9 cellular contexts compared by ENCODE assay signal in the genomic region with DNA sequence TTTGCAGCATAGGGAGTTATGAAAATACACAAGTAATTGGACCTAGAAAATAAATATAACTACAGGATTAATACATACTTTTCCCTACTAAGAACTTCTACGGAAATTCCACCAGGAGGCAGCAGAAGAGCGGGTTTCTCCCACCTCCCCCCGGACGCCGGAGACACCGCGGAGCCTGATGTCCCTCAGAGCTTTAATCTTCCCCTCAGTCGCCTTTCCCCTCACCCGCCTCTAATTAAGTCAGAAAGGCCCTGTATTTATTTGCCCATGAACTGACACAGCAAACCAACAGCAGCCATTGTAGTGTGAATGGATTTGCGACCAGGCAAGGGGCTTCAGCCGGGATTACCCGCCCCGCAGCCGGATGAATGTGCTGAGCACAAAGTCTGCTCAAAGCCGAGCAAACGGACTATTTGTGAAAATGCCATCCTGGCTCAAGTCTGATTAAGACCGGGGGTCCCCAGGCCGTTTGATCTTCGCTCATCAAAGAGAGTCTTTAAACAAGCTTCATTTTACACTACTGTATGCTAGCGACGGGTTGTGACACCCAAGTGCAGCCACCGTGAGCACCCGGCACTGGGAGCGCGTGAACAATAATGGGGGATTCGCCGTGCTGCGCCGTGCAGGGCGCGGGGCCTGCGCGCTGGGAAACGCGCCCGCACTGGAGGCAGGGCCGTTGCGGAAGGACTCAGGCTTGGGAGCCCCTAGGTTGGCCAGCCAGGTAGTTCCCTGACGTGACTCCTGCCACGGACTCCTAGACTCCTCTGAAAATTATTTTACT. TPM values are rescaled to one million over a fixed set of nuclear protein-coding genes. Genes with fewer than 3 reads are reported as not detected.
A peak's percentile ranks its signal among the peaks of the same experiment; 100 is the strongest.
DNase-seq lines count a peak whose midpoint lies in the region; ATAC-seq and TF ChIP-seq lines count a peak whose summit lies in the region.
"Had no signal": no experiment of that assay in that cellular context is flagged by ENCODE, and none has a peak within 500 bp of the region (broad histone marks: within the 10 kb centered on the region; RNA-seq: fewer than 3 reads in every experiment).

No MANE protein-coding gene starts in this region.

- TF ChIP-seq CTCF in C4-2B (conservative IDR thresholded peaks at IDR 0.05) (peak; percentile 88), psoas muscle (IDR thresholded peaks at IDR 0.05) (peak; percentile 76)

- DNase-seq in NCI-H510A treated with DMSO at 0.1 percent for 48 hours (lab: John Stamatoyannopoulos, UW): peak; percentile 39
- peak; percentile 89 for DNase-seq in astrocyte of the hippocampus (ENCODE audit: low read depth, low spot score)
- DNase-seq in hypothalamus (lab: John Stamatoyannopoulos, UW): peak in 43 of 51 donors; percentile 6 to 82 (median 51)
- DNase-seq in psoas muscle: peak; percentile 40 to 71
- no peak for DNase-seq in NCI-H774 (lab: John Stamatoyannopoulos, UW)

- no peaks in the 10 kb centered on the region for H3K27me3 ChIP-seq in psoas muscle (ENCODE audit: insufficient read depth in 3 of 3, low read length in 2 of 3)

- H3K36me3 ChIP-seq in psoas muscle (ENCODE audit: insufficient read depth in 1 of 2, low read depth in 1 of 2): no peaks in the 10 kb centered on the region

- intact Hi-C loops in psoas muscle (cut with DNase I): loop anchor here (1.0 to 5.0 kb wide), 2 partner anchors 179 to 181 kb away; no protein-coding TSS in a partner anchor

- peak; percentile 70 for ATAC-seq in GM18861 (IDR thresholded peaks at IDR 0.05; ENCODE audit: unreplicated experiment)
- peak; percentile 68 for ATAC-seq in HG03025 (IDR thresholded peaks at IDR 0.05; ENCODE audit: low FRiP score, unreplicated experiment)
- ATAC-seq in psoas muscle: peak; percentile 80 to 97 (median 88)

- H3K4me3 ChIP-seq in psoas muscle: peak overlapping the region; percentile 67

- no peaks in the 10 kb centered on the region for H3K9me3 ChIP-seq in psoas muscle

- WGBS in psoas muscle, 3 donors: 3 to 5% (median 4%) methylated on average over 40 of the region's 40 CpGs

- peaks cover 4% of the 10 kb centered on the region for H3K4me1 ChIP-seq in psoas muscle

- H3K27ac ChIP-seq in C4-2B (no peak overlapping the region), psoas muscle (no peak overlapping the region)

RNA-seq across cellular contexts. Expression of gene DKK1, which starts 5.6 kb away (rescaled TPM):
- total RNA-seq in psoas muscle: under 1 TPM in 3 of 4 donors, not detected in 1; 0.17 to 0.42 (median 0.24) TPM
- polyA plus RNA-seq in psoas muscle: under 1 TPM; 0.09 to 0.77 (median 0.16) TPM
- total RNA-seq: activated CD8-positive, alpha-beta memory T cell treated with anti-CD3 and anti-CD28 coated beads for 36 hours had no signal
